ENCODE assay signal across 2 cellular contexts in the genomic region with DNA sequence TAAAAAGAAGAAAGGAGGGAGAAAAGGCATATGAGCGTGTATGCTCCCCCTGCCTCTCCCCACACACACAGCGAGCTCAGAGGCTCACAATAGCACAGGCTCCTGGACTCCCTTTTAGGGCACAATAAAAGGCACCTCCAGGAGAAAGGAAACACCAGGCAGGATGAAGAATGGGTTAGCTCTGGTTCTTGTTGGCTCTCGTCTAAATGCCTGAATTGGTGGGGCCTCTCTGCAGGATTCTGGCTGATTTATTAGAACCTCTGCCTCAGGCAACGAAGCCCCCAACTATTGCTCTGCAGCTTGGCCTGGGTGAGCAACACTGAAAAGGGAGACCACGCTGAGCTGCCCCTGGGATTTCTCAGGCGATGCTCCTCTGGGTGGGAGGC.
A peak's percentile ranks its signal among the peaks of the same experiment; 100 is the strongest.
TF ChIP-seq lines count a peak whose summit lies in the region.

No MANE protein-coding gene starts in this region.

TF ChIP-seq in WTC11, 78 proteins besides CTCF, POLR2A, EP300 and RAD21 (continued from another document):
- TF ChIP-seq NFE2L1 (CRISPR knock-in tag; IDR thresholded peaks at IDR 0.05) (no peak), NR2C2 (CRISPR knock-in tag; IDR thresholded peaks at IDR 0.05) (no peak), KAT7 (CRISPR knock-in tag; IDR thresholded peaks at IDR 0.05; ENCODE audit: borderline replicate concordance) (no peak), TEAD1 (CRISPR knock-in tag; IDR thresholded peaks at IDR 0.05) (no peak), JAZF1 (CRISPR knock-in tag; IDR thresholded peaks at IDR 0.05) (no peak), ATF1 (CRISPR knock-in tag; IDR thresholded peaks at IDR 0.05) (no peak), IRF2 (CRISPR knock-in tag; IDR thresholded peaks at IDR 0.05; ENCODE audit: borderline replicate concordance, low read depth) (no peak), NFATC4 (CRISPR knock-in tag; IDR thresholded peaks at IDR 0.05) (no peak), ZNF396 (CRISPR knock-in tag; IDR thresholded peaks at IDR 0.05; ENCODE audit: borderline replicate concordance) (no peak)
- TF ChIP-seq, protein P1, sequence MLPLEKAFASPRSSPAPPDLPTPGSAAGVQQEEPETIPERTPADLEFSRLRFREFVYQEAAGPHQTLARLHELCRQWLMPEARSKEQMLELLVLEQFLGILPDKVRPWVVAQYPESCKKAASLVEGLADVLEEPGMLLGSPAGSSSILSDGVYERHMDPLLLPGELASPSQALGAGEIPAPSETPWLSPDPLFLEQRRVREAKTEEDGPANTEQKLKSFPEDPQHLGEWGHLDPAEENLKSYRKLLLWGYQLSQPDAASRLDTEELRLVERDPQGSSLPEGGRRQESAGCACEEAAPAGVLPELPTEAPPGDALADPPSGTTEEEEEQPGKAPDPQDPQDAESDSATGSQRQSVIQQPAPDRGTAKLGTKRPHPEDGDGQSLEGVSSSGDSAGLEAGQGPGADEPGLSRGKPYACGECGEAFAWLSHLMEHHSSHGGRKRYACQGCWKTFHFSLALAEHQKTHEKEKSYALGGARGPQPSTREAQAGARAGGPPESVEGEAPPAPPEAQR (CRISPR knock-in tag; IDR thresholded peaks at IDR 0.05) = no peak
- TF ChIP-seq, protein P2, sequence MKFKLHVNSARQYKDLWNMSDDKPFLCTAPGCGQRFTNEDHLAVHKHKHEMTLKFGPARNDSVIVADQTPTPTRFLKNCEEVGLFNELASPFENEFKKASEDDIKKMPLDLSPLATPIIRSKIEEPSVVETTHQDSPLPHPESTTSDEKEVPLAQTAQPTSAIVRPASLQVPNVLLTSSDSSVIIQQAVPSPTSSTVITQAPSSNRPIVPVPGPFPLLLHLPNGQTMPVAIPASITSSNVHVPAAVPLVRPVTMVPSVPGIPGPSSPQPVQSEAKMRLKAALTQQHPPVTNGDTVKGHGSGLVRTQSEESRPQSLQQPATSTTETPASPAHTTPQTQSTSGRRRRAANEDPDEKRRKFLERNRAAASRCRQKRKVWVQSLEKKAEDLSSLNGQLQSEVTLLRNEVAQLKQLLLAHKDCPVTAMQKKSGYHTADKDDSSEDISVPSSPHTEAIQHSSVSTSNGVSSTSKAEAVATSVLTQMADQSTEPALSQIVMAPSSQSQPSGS (CRISPR knock-in tag; IDR thresholded peaks at IDR 0.05; ENCODE audit: borderline replicate concordance, low read depth) = no peak
- TF ChIP-seq, protein P3, sequence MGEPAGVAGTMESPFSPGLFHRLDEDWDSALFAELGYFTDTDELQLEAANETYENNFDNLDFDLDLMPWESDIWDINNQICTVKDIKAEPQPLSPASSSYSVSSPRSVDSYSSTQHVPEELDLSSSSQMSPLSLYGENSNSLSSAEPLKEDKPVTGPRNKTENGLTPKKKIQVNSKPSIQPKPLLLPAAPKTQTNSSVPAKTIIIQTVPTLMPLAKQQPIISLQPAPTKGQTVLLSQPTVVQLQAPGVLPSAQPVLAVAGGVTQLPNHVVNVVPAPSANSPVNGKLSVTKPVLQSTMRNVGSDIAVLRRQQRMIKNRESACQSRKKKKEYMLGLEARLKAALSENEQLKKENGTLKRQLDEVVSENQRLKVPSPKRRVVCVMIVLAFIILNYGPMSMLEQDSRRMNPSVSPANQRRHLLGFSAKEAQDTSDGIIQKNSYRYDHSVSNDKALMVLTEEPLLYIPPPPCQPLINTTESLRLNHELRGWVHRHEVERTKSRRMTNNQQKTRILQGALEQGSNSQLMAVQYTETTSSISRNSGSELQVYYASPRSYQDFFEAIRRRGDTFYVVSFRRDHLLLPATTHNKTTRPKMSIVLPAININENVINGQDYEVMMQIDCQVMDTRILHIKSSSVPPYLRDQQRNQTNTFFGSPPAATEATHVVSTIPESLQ (CRISPR knock-in tag; IDR thresholded peaks at IDR 0.05) = no peak
- TF ChIP-seq, protein P4, sequence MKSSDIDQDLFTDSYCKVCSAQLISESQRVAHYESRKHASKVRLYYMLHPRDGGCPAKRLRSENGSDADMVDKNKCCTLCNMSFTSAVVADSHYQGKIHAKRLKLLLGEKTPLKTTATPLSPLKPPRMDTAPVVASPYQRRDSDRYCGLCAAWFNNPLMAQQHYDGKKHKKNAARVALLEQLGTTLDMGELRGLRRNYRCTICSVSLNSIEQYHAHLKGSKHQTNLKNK (CRISPR knock-in tag; IDR thresholded peaks at IDR 0.05) = no peak

TF ChIP-seq in neural cell, 6 proteins besides CTCF, POLR2A, EP300 and RAD21 (continued from another document):
- TF ChIP-seq, protein P5, sequence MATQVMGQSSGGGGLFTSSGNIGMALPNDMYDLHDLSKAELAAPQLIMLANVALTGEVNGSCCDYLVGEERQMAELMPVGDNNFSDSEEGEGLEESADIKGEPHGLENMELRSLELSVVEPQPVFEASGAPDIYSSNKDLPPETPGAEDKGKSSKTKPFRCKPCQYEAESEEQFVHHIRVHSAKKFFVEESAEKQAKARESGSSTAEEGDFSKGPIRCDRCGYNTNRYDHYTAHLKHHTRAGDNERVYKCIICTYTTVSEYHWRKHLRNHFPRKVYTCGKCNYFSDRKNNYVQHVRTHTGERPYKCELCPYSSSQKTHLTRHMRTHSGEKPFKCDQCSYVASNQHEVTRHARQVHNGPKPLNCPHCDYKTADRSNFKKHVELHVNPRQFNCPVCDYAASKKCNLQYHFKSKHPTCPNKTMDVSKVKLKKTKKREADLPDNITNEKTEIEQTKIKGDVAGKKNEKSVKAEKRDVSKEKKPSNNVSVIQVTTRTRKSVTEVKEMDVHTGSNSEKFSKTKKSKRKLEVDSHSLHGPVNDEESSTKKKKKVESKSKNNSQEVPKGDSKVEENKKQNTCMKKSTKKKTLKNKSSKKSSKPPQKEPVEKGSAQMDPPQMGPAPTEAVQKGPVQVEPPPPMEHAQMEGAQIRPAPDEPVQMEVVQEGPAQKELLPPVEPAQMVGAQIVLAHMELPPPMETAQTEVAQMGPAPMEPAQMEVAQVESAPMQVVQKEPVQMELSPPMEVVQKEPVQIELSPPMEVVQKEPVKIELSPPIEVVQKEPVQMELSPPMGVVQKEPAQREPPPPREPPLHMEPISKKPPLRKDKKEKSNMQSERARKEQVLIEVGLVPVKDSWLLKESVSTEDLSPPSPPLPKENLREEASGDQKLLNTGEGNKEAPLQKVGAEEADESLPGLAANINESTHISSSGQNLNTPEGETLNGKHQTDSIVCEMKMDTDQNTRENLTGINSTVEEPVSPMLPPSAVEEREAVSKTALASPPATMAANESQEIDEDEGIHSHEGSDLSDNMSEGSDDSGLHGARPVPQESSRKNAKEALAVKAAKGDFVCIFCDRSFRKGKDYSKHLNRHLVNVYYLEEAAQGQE (IDR thresholded peaks at IDR 0.05; ENCODE audit: borderline replicate concordance) = peak; percentile 33
- TF ChIP-seq SMC3 (conservative IDR thresholded peaks at IDR 0.05; ENCODE audit: poor library complexity) = no peak
- TF ChIP-seq POLR2AphosphoS5 (IDR thresholded peaks at IDR 0.05) = no peak
